13 cellular contexts compared by ENCODE assay signal in the genomic region with DNA sequence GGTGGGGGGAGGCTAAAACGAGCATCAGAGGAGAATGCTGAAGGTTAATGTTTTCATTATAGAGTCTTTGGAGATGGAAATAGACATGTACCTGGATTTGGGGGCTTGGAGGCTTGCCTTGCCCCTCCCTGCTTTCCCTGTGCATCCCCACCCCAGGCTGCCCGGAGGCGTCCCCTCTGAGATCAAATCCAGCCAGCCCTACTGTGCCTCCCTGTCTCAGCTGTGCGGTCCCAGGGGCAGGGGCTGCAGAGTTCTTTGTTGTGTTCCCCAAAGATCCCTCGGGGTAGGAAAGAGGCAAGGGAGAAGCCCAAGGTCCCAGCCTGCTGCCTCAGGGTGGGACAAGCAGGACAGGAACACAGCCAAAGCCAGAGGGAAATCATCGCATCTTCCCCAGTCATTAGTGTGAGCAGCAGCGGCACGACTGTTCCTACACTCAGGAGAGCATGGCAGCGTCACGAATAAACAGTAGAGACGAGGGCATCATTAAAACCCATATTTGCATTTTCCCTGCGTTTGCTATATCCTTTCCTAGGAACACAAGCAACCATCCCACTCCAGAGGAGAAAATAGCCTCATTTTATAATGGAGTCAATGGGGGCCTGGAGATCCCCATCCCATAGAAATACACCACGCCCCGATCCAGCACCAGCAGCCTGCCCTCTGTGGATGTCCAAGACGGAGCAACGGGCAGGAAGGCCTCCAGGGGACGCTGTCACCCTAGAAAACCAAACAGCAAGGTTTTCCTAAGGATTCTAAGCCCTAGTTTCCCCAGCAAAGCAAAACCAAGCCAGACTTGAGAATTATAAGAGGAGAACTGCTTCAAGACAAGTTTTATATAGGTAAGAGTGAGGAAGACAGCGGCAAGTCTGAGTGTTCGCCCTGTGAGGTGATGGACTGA. TPM values are rescaled to one million over a fixed set of nuclear protein-coding genes. Genes with fewer than 3 reads are reported as not detected.
DNase-seq lines count a peak whose midpoint lies in the region; ATAC-seq and TF ChIP-seq lines count a peak whose summit lies in the region.
"Had no signal": no experiment of that assay in that cellular context is flagged by ENCODE, and none has a peak within 500 bp of the region (broad histone marks: within the 10 kb centered on the region; RNA-seq: fewer than 3 reads in every experiment).

No MANE protein-coding gene starts in this region.

- TF ChIP-seq CTCF in OCI-LY1 (IDR thresholded peaks at IDR 0.05; ENCODE audit: low read length) (peak; percentile 31; the same call in 1 of the 2 replicates), fibroblast of pulmonary artery (IDR thresholded peaks at IDR 0.05; ENCODE audit: low read length, missing control alignments) (peak; percentile 14), colonic mucosa (IDR thresholded peaks at IDR 0.05) (no peak)

- H3K4me1 ChIP-seq in OCI-LY1 (ENCODE audit: insufficient read depth, low read length, severe bottlenecking) (no peaks in the 10 kb centered on the region), colonic mucosa (no peaks in the 10 kb centered on the region)
- H3K4me1 ChIP-seq: A549, right lobe of liver had no signal

- no peaks in the 10 kb centered on the region for H3K36me3 Mint-ChIP-seq in stimulated activated memory B cell treated with anti-CD40 and anti-IgM and Interleukin-4, amounts not matched to agents 10 μg/mL and 1 μg/mL and 100 μg/mL, for 72 hours

- no peaks in the 10 kb centered on the region for H3K4me1 Mint-ChIP-seq in stimulated activated memory B cell treated with anti-CD40 and anti-IgM and Interleukin-4, amounts not matched to agents 10 μg/mL and 1 μg/mL and 100 μg/mL, for 72 hours

- H3K27me3 ChIP-seq in OCI-LY1 (ENCODE audit: insufficient read depth, low read length) (no peaks in the 10 kb centered on the region), colonic mucosa (no peaks in the 10 kb centered on the region)
- H3K27me3 ChIP-seq: right lobe of liver had no signal

- H3K27ac ChIP-seq in OCI-LY1 (ENCODE audit: low read depth, low read length, poor library complexity, severe bottlenecking) (no peak overlapping the region), colonic mucosa (no peak overlapping the region)
- H3K27ac ChIP-seq: A549, right lobe of liver had no signal

- H3K36me3 ChIP-seq in OCI-LY1 (ENCODE audit: insufficient read depth, low read length) (no peaks in the 10 kb centered on the region), colonic mucosa (no peaks in the 10 kb centered on the region)
- H3K36me3 ChIP-seq: right lobe of liver had no signal

- H3K79me2 ChIP-seq in OCI-LY1 (ENCODE audit: insufficient read depth, low read length): no peaks in the 10 kb centered on the region

- H3K9me3 Mint-ChIP-seq in stimulated activated memory B cell treated with anti-CD40 and anti-IgM and Interleukin-4, amounts not matched to agents 10 μg/mL and 1 μg/mL and 100 μg/mL, for 72 hours: no peaks in the 10 kb centered on the region

- no peak overlapping the region for H3K27ac Mint-ChIP-seq in stimulated activated memory B cell treated with anti-CD40 and anti-IgM and Interleukin-4, amounts not matched to agents 10 μg/mL and 1 μg/mL and 100 μg/mL, for 72 hours

- peak; percentile 17 for DNase-seq in NCI-H748 (lab: John Stamatoyannopoulos, UW; ENCODE audit: unreplicated experiment)
- no peak for DNase-seq in NCI-H748 treated with DMSO at 0.1 percent for 48 hours (lab: John Stamatoyannopoulos, UW)
- no peak for DNase-seq in fibroblast of pulmonary artery (ENCODE audit: low read depth)
- DNase-seq in stimulated activated CD4-positive, alpha-beta T cell treated with anti-CD3 and anti-CD28 coated beads, Interleukin-4, amount 100 ng/mL, for 4 hours: no peak
- DNase-seq in T-helper 1 cell: no peak
- no peak for DNase-seq in colonic mucosa
- DNase-seq: cortex of kidney, NCI-H2171, Right ventricle myocardium superior had no signal

- H3F3A ChIP-seq in OCI-LY1 (ENCODE audit: insufficient read depth, low read length): no peaks in the 10 kb centered on the region

- peaks cover 20% of the 10 kb centered on the region for H3K27me3 Mint-ChIP-seq in stimulated activated memory B cell treated with anti-CD40 and anti-IgM and Interleukin-4, amounts not matched to agents 10 μg/mL and 1 μg/mL and 100 μg/mL, for 72 hours

- no peaks in the 10 kb centered on the region for H4K20me1 ChIP-seq in OCI-LY1 (ENCODE audit: insufficient read depth, low read length)

- H3K9ac ChIP-seq in OCI-LY1 (ENCODE audit: low read length) (no peak overlapping the region), colonic mucosa (ENCODE audit: low read depth in 2 of 2, low read length in 2 of 2) (no peak overlapping the region)

- no peak overlapping the region for H3K4me2 ChIP-seq in OCI-LY1 (ENCODE audit: low read length)
- H3K4me2 ChIP-seq: A549 had no signal

- no peaks in the 10 kb centered on the region for H3K9me3 ChIP-seq in OCI-LY1 (ENCODE audit: low read length)
- H3K9me3 ChIP-seq in colonic mucosa: no peaks in the 10 kb centered on the region
- H3K9me3 ChIP-seq: A549, right lobe of liver had no signal

- peak; percentile 17 for ATAC-seq in stimulated activated memory B cell treated with anti-CD40 and anti-IgM and Interleukin-4, amounts not matched to agents 10 μg/mL and 1 μg/mL and 100 μg/mL, for 72 hours
- ATAC-seq: right lobe of liver had no signal

- H3K4me3 ChIP-seq in OCI-LY1 (ENCODE audit: low read depth, low read length, poor library complexity, severe bottlenecking): no peak overlapping the region
- no peak overlapping the region for H3K4me3 ChIP-seq in fibroblast of pulmonary artery (replicated peaks; ENCODE audit: low read depth, low read length)
- H3K4me3 ChIP-seq in colonic mucosa: no peak overlapping the region
- H3K4me3 ChIP-seq: A549, right lobe of liver had no signal

- no peak overlapping the region for H3K4me3 Mint-ChIP-seq in stimulated activated memory B cell treated with anti-CD40 and anti-IgM and Interleukin-4, amounts not matched to agents 10 μg/mL and 1 μg/mL and 100 μg/mL, for 72 hours

- intact Hi-C loops in colonic mucosa (cut with DNase I): no loop called here

- H3K9me2 ChIP-seq in OCI-LY1 (ENCODE audit: low read depth, low read length): no peaks in the 10 kb centered on the region

- H2AFZ ChIP-seq in OCI-LY1 (ENCODE audit: low read length): no peak overlapping the region

RNA-seq across cellular contexts. Expression of a gene that starts 32.4 kb away (rescaled TPM):
- 1 to 10 TPM; 1.1 to 2.2 TPM for total RNA-seq in colonic mucosa
